1 cellular context compared by ENCODE assay signal in genomic region chr10:15627617-15628196, GRCh38.
TF ChIP-seq lines count a peak whose summit lies in the region.

No MANE protein-coding gene starts in this region.

TF ChIP-seq in K562, 482 proteins besides CTCF, POLR2A, EP300 and RAD21 (continued from another document and continues in another):
- no peak for TF ChIP-seq RERE (CRISPR knock-in tag; IDR thresholded peaks at IDR 0.05; ENCODE audit: borderline replicate concordance)
- no peak for TF ChIP-seq TAF9B (IDR thresholded peaks at IDR 0.05; ENCODE audit: partially characterized antibody)
- TF ChIP-seq MEF2A (IDR thresholded peaks at IDR 0.05; ENCODE audit: control insufficient read depth, low read depth, low read length): no peak
- TF ChIP-seq HCFC1 (IDR thresholded peaks at IDR 0.05; ENCODE audit: low read depth, low read length): no peak
- no peak for TF ChIP-seq STAG1 (CRISPR knock-in tag; IDR thresholded peaks at IDR 0.05; ENCODE audit: borderline replicate concordance)
- TF ChIP-seq RBM34 (IDR thresholded peaks at IDR 0.05; ENCODE audit: borderline replicate concordance, insufficient read depth, low read length): no peak
- TF ChIP-seq SMARCA4 (IDR thresholded peaks at IDR 0.05): no peak
- TF ChIP-seq RB1 (IDR thresholded peaks at IDR 0.05; ENCODE audit: low read depth): no peak
- peak; percentile 68; the same call in 1 of the 2 replicates for TF ChIP-seq HINFP (tag; conservative IDR thresholded peaks at IDR 0.05; ENCODE audit: low read depth)
- no peak for TF ChIP-seq ARID4B (CRISPR knock-in tag; IDR thresholded peaks at IDR 0.05)
- TF ChIP-seq SMARCB1 (IDR thresholded peaks at IDR 0.05; ENCODE audit: insufficient read length, low read depth): no peak
- no peak; the same call in 1 of the 2 replicates for TF ChIP-seq LCOR (CRISPR knock-in tag; IDR thresholded peaks at IDR 0.05)
- TF ChIP-seq ZNF277 (CRISPR knock-in tag; IDR thresholded peaks at IDR 0.05; ENCODE audit: borderline replicate concordance): no peak
- TF ChIP-seq EHMT2 (IDR thresholded peaks at IDR 0.05): no peak
- TF ChIP-seq ADNP (tag; IDR thresholded peaks at IDR 0.05): no peak
- TF ChIP-seq MBD2 (IDR thresholded peaks at IDR 0.05; ENCODE audit: borderline replicate concordance, low read depth): no peak
- peak; percentile 95 for TF ChIP-seq DIDO1 (tag; IDR thresholded peaks at IDR 0.05; ENCODE audit: low read depth)
- peak; percentile 62; the same call in 1 of the 2 replicates for TF ChIP-seq HSF4 (CRISPR knock-in tag; IDR thresholded peaks at IDR 0.05; ENCODE audit: borderline replicate concordance)
- TF ChIP-seq NCOA6 (IDR thresholded peaks at IDR 0.05): no peak
- TF ChIP-seq ZNF830 (CRISPR knock-in tag; IDR thresholded peaks at IDR 0.05): no peak
- no peak for TF ChIP-seq SIN3A (IDR thresholded peaks at IDR 0.05; ENCODE audit: borderline replicate concordance in 2 of 2, control insufficient read depth in 1 of 2, low read depth in 2 of 2, low read length in 2 of 2)
- TF ChIP-seq TARDBP (IDR thresholded peaks at IDR 0.05): no peak
- TF ChIP-seq BRD4 (IDR thresholded peaks at IDR 0.05): no peak
- no peak for TF ChIP-seq C11orf30 (IDR thresholded peaks at IDR 0.05; ENCODE audit: low read depth)
- TF ChIP-seq ZNF785 (CRISPR knock-in tag; IDR thresholded peaks at IDR 0.05): peak; percentile 85; the same call in 1 of the 2 replicates
- TF ChIP-seq SETDB1 (IDR thresholded peaks at IDR 0.05; ENCODE audit: low read length): no peak
- peak; percentile 64; the same call in 1 of the 2 replicates for TF ChIP-seq STAT5A (IDR thresholded peaks at IDR 0.05; ENCODE audit: borderline replicate concordance, low read length)
- peak; percentile 97 for TF ChIP-seq MEF2D (tag; conservative IDR thresholded peaks at IDR 0.05; ENCODE audit: low read depth)
- TF ChIP-seq CHCHD3 (CRISPR knock-in tag; IDR thresholded peaks at IDR 0.05): no peak
- no peak for TF ChIP-seq ELF1 (tag; IDR thresholded peaks at IDR 0.05)
- TF ChIP-seq SNIP1 (IDR thresholded peaks at IDR 0.05; ENCODE audit: low read depth): no peak
- no peak for TF ChIP-seq PREB (CRISPR knock-in tag; IDR thresholded peaks at IDR 0.05)
- peak; percentile 99 for TF ChIP-seq ZNF175 (CRISPR knock-in tag; IDR thresholded peaks at IDR 0.05; ENCODE audit: low read depth)
- TF ChIP-seq SP1 (CRISPR knock-in tag; IDR thresholded peaks at IDR 0.05): no peak
- TF ChIP-seq PCBP2 (IDR thresholded peaks at IDR 0.05; ENCODE audit: low read depth, low read length, poor library complexity, severe bottlenecking): no peak
- no peak for TF ChIP-seq MAX (CRISPR knock-in tag; IDR thresholded peaks at IDR 0.05)
- no peak for TF ChIP-seq ZBTB8A (IDR thresholded peaks at IDR 0.05; ENCODE audit: partially characterized antibody)
- no peak for TF ChIP-seq SMC3 (conservative IDR thresholded peaks at IDR 0.05; ENCODE audit: insufficient read depth, low read depth, low read length)
- peak; percentile 88 for TF ChIP-seq REST (CRISPR knock-in tag; IDR thresholded peaks at IDR 0.05; ENCODE audit: low read depth)
- no peak for TF ChIP-seq CCAR2 (IDR thresholded peaks at IDR 0.05; ENCODE audit: low read depth, low read length)
- TF ChIP-seq CBFB (CRISPR knock-in tag; IDR thresholded peaks at IDR 0.05): no peak
- no peak for TF ChIP-seq CBX2 (IDR thresholded peaks at IDR 0.05; ENCODE audit: insufficient read depth, low read length, poor library complexity, severe bottlenecking)
- TF ChIP-seq SRSF1 (IDR thresholded peaks at IDR 0.05; ENCODE audit: low read depth, low read length): no peak
- no peak for TF ChIP-seq ZNF280B (CRISPR knock-in tag; IDR thresholded peaks at IDR 0.05)
- peak; percentile 81 for TF ChIP-seq GTF2A2 (tag; IDR thresholded peaks at IDR 0.05)
- peak; percentile 20; the same call in 1 of the 2 replicates for TF ChIP-seq TCF3 (CRISPR knock-in tag; IDR thresholded peaks at IDR 0.05)
- no peak for TF ChIP-seq ETV5 (CRISPR knock-in tag; IDR thresholded peaks at IDR 0.05; ENCODE audit: low read depth)
- no peak for TF ChIP-seq SAFB (IDR thresholded peaks at IDR 0.05; ENCODE audit: borderline replicate concordance, low read depth, low read length)
- TF ChIP-seq PHF21A (IDR thresholded peaks at IDR 0.05; ENCODE audit: borderline replicate concordance, low read depth): no peak
- no peak for TF ChIP-seq PHTF2 (CRISPR knock-in tag; IDR thresholded peaks at IDR 0.05)
